ENCODE assay signal across 14 cellular contexts in genomic region chr11:89436071-89436470, GRCh38. TPM values are rescaled to one million over a fixed set of nuclear protein-coding genes. Genes with fewer than 3 reads are reported as not detected.
DNase-seq lines count a peak whose midpoint lies in the region; ATAC-seq and TF ChIP-seq lines count a peak whose summit lies in the region.
"Had no signal": no experiment of that assay in that cellular context is flagged by ENCODE, and none has a peak within 500 bp of the region (broad histone marks: within the 10 kb centered on the region; RNA-seq: fewer than 3 reads in every experiment).

No MANE protein-coding gene starts in this region.

- H3K4me1 ChIP-seq in breast epithelium (no peaks in the 10 kb centered on the region), ascending aorta (peaks cover 0 to 18% of the 10 kb centered on the region in 2 donors), upper lobe of right lung (no peaks in the 10 kb centered on the region), colonic mucosa (no peaks in the 10 kb centered on the region)

- H3K4me3 Mint-ChIP-seq in MCF 10A (ENCODE audit: unreplicated experiment), result no peak overlapping the region

- H3K9me3 ChIP-seq in breast epithelium (no peaks in the 10 kb centered on the region), ascending aorta (no peaks in the 10 kb centered on the region), upper lobe of right lung (no peaks in the 10 kb centered on the region), colonic mucosa (no peaks in the 10 kb centered on the region)

- no peaks in the 10 kb centered on the region for H3K4me1 Mint-ChIP-seq in MCF 10A (ENCODE audit: insufficient read depth, unreplicated experiment)

- DNase-seq in MCF 10A (ENCODE audit: unreplicated experiment), result peak; percentile 6
- no peak for DNase-seq in breast epithelium (ENCODE audit: low spot score in 2 of 2)
- DNase-seq in ascending aorta (ENCODE audit: low spot score in 2 of 2), result no peak
- DNase-seq in iris pigment epithelial cell (ENCODE audit: low read depth), result peak; percentile 93
- no peak for DNase-seq in upper lobe of right lung
- DNase-seq in colonic mucosa, result no peak
- no peak for DNase-seq in OCI-M2 (lab: John Stamatoyannopoulos, UW; ENCODE audit: unreplicated experiment)
- DNase-seq: DND-41, HCEC 1CT, NCI-H2171 had no signal

- no peaks in the 10 kb centered on the region for H3K36me3 Mint-ChIP-seq in MCF 10A (ENCODE audit: insufficient read depth, unreplicated experiment)
- H3K36me3 Mint-ChIP-seq: activated naive CD4-positive, alpha-beta T cell treated with anti-CD3 and anti-CD28 coated beads, Interleukin-2, amount 50 U/mL, for 72 hours had no signal

- H3K9me3 Mint-ChIP-seq in MCF 10A (ENCODE audit: unreplicated experiment), result no peaks in the 10 kb centered on the region

- no peak overlapping the region for H3K27ac ChIP-seq in breast epithelium
- H3K27ac ChIP-seq in ascending aorta, result peak overlapping the region; percentile 20 to 46
- no peak overlapping the region for H3K27ac ChIP-seq in upper lobe of right lung
- no peak overlapping the region for H3K27ac ChIP-seq in colonic mucosa
- H3K27ac ChIP-seq: KMS-11 had no signal

- intact Hi-C loops in MCF 10A (cut with micrococcal nuclease), result no loop called here
- intact Hi-C loops in breast epithelium (cut with DNase I; ENCODE audit: low total_unique reads), result no loop called here
- intact Hi-C loops in ascending aorta (cut with DNase I), result no loop called here
- intact Hi-C loops in upper lobe of right lung (cut with DNase I), result no loop called here
- intact Hi-C loops in colonic mucosa (cut with DNase I), result no loop called here

- H3K27ac Mint-ChIP-seq in MCF 10A (ENCODE audit: low read depth, unreplicated experiment), result no peak overlapping the region
- H3K27ac Mint-ChIP-seq: activated naive CD4-positive, alpha-beta T cell treated with anti-CD3 and anti-CD28 coated beads, Interleukin-2, amount 50 U/mL, for 72 hours had no signal

- H3K36me3 ChIP-seq in breast epithelium, result no peaks in the 10 kb centered on the region
- H3K36me3 ChIP-seq in ascending aorta, result peaks cover 15 to 42% of the 10 kb centered on the region in 2 donors
- H3K36me3 ChIP-seq in upper lobe of right lung, result no peaks in the 10 kb centered on the region
- H3K36me3 ChIP-seq in colonic mucosa, result no peaks in the 10 kb centered on the region

- H3K27me3 ChIP-seq in breast epithelium (no peaks in the 10 kb centered on the region), ascending aorta (no peaks in the 10 kb centered on the region), upper lobe of right lung (no peaks in the 10 kb centered on the region), colonic mucosa (no peaks in the 10 kb centered on the region)

- no TSS peak for BruUV-seq in MCF 10A (replicated peaks; lab: Mats Ljungman, UMichigan)

- H3K27me3 Mint-ChIP-seq in MCF 10A (ENCODE audit: insufficient read depth, unreplicated experiment), result peaks cover 53% of the 10 kb centered on the region

- CTCF ChIA-PET in MCF 10A (lab: Yijun Ruan, JAX), result interaction anchor here (1.0 kb wide), 1 partner anchor 31 kb away, joined by 4 read pairs; no protein-coding TSS in a partner anchor

- H3K4me3 ChIP-seq in breast epithelium (no peak overlapping the region), ascending aorta (no peak overlapping the region), upper lobe of right lung (no peak overlapping the region), colonic mucosa (no peak overlapping the region)

- no peak overlapping the region for H3K9ac ChIP-seq in colonic mucosa (ENCODE audit: low read depth in 2 of 2, low read length in 2 of 2)
- H3K9ac ChIP-seq: KMS-11 had no signal

- TF ChIP-seq CTCF in MCF 10A (IDR thresholded peaks at IDR 0.05; ENCODE audit: unreplicated experiment) (no peak), breast epithelium (IDR thresholded peaks at IDR 0.05) (no peak), ascending aorta (IDR thresholded peaks at IDR 0.05) (no peak), upper lobe of right lung (IDR thresholded peaks at IDR 0.05) (no peak), colonic mucosa (IDR thresholded peaks at IDR 0.05) (no peak)

- no peak for TF ChIP-seq POLR2A in breast epithelium (IDR thresholded peaks at IDR 0.05)

- POLR2A ChIA-PET in MCF 10A (lab: Yijun Ruan, JAX), result no interaction called here

- ATAC-seq in upper lobe of right lung (peak; percentile 90), HG03457 (IDR thresholded peaks at IDR 0.05; ENCODE audit: unreplicated experiment) (no peak)
- ATAC-seq: activated naive CD4-positive, alpha-beta T cell treated with anti-CD3 and anti-CD28 coated beads, Interleukin-2, amount 50 U/mL, for 72 hours; Panc1 had no signal

RNA-seq across cellular contexts. Expression of gene NOX4, which starts 55.1 kb away (rescaled TPM):
- total RNA-seq in MCF 10A (2022) (not detected in 2 replicates), breast epithelium (10 to 100 TPM in 2 of 3 donors, 1 to 10 TPM in 1; 5.1 to 19.7 (median 15.4) TPM), ascending aorta (125 TPM), upper lobe of right lung (2.7 TPM), colonic mucosa (under 1 TPM in 1 of 2 donors, not detected in 1; 0.35 TPM)
- total RNA-seq: activated naive CD4-positive, alpha-beta T cell treated with anti-CD3 and anti-CD28 coated beads, Interleukin-2, amount 50 U/mL, for 72 hours had no signal

Comparison
In these comparisons a context has a peak if more than half of its experiments do, and no peak if none do; other contexts are left out.
1. DNase-seq: peak in MCF 10A (single experiment) and iris pigment epithelial cell (single experiment); none in breast epithelium (0 of 2), ascending aorta (0 of 2), upper lobe of right lung (single experiment), colonic mucosa (single experiment) and OCI-M2 (single experiment).
2. H3K27ac ChIP-seq: peak in ascending aorta (2 of 2); none in breast epithelium (0 of 2), upper lobe of right lung (single experiment) and colonic mucosa (single experiment).